Comparison of ENCODE assay signal across 24 cellular contexts in the genomic region with DNA sequence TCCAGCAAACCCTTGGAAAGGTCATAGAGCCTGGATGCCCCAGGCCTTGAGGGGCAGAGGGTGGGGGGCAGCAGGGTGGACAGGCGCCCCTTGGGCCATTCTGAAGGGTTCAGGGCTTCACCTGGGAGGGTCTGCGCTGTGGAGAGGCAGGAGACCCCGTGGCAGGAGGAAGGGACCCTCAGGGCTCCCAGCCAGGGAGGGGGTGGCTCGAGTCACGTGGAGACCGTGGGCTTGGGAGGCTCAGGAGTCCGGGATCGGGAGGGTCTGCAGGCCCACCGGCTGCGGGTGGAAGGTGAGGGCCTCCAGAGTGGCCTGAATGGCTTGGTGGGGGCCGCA. TPM values are rescaled to one million over a fixed set of nuclear protein-coding genes. Genes with fewer than 3 reads are reported as not detected.
DNase-seq lines count a peak whose midpoint lies in the region; ATAC-seq and TF ChIP-seq lines count a peak whose summit lies in the region.
"Had no signal": no experiment of that assay in that cellular context is flagged by ENCODE, and none has a peak within 500 bp of the region (broad histone marks: within the 10 kb centered on the region; RNA-seq: fewer than 3 reads in every experiment).

No MANE protein-coding gene starts in this region.

- intact Hi-C loops in HCT116 (cut with micrococcal nuclease): no loop called here

- DNase-seq in HCT116 (ENCODE audit: low read depth, low spot score): no peak
- no peak for DNase-seq in stimulated activated naive B cell treated with anti-CD40 and anti-IgM and Interleukin-4, amounts not matched to agents 10 μg/mL and 1 μg/mL and 100 μg/mL, for 72 hours
- DNase-seq in HFFc6: no peak
- DNase-seq in DMS 273 treated with DMSO at 0.1 percent for 48 hours (lab: John Stamatoyannopoulos, UW): no peak
- no peak for DNase-seq in activated T-cell treated with anti-CD3 and anti-CD28 coated beads for 4 hours
- DNase-seq: activated CD4-positive, alpha-beta T cell treated with anti-CD3 and anti-CD28 coated beads, Interleukin-2, amount 50 U/mL, for 4 hours; activated CD8-positive, alpha-beta memory T cell treated with anti-CD3 and anti-CD28 coated beads, Interleukin-2, amount 50 U/mL, for 48 hours; activated gamma-delta T cell; activated naive CD8-positive, alpha-beta T cell treated with anti-CD3 and anti-CD28 coated beads, Interleukin-2, amount 50 U/mL, for 24 hours; CD4-positive, alpha-beta memory T cell; effector memory CD8-positive, alpha-beta T cell; MG63; naive thymus-derived CD8-positive, alpha-beta T cell; NCI-H1436; NCI-H524; WERI-Rb-1 had no signal

- no peak for TF ChIP-seq CTCF in HCT116 (IDR thresholded peaks at IDR 0.05 in 2 of 3, conservative IDR thresholded peaks at IDR 0.05 in 1 of 3; ENCODE audit: borderline replicate concordance in 1 of 3, insufficient read depth in 1 of 3, low read depth in 2 of 3, low read length in 2 of 3)
- no peak for TF ChIP-seq CTCF in HFFc6 (IDR thresholded peaks at IDR 0.05)

- POLR2A ChIA-PET in HCT116 (lab: Charles Lee): no interaction called here

- H3K27ac Mint-ChIP-seq in stimulated activated naive B cell treated with anti-CD40 and anti-IgM and Interleukin-4, amounts not matched to agents 10 μg/mL and 1 μg/mL and 100 μg/mL, for 72 hours: peak overlapping the region; percentile 82
- no peak overlapping the region for H3K27ac Mint-ChIP-seq in HFFc6
- H3K27ac Mint-ChIP-seq: activated naive CD8-positive, alpha-beta T cell treated with anti-CD3 and anti-CD28 coated beads, Interleukin-2, amount 50 U/mL, for 24 hours; CD4-positive, alpha-beta memory T cell; effector memory CD8-positive, alpha-beta T cell; type B pancreatic cell had no signal

- TF ChIP-seq POLR2A in HCT116 (IDR thresholded peaks at IDR 0.05; ENCODE audit: borderline replicate concordance, extremely low read depth, insufficient read depth, insufficient read length): no peak

- H4K20me1 ChIP-seq in BLaER1 treated with 17β-estradiol and CSF1 and Interleukin-3, amounts not matched to agents 10 nM and 100 nM: peaks cover 0 to 59% (median 0%) of the 10 kb centered on the region in 11 experiments; a peak in 6 of 22 replicates
- H4K20me1 ChIP-seq in HCT116 (ENCODE audit: insufficient read depth): no peaks in the 10 kb centered on the region

- H3K4me3 ChIP-seq in BLaER1 treated with 17β-estradiol and CSF1 and Interleukin-3, amounts not matched to agents 10 nM and 100 nM: peak overlapping the region in 1 of 10 experiments; percentile 27; a peak in 1 of 20 replicates
- H3K4me3 ChIP-seq in HCT116 (replicated peaks in 1 of 2; ENCODE audit: low read depth in 1 of 2, low read length in 2 of 2): no peak overlapping the region
- H3K4me3 ChIP-seq: MG63 had no signal

- peaks cover 21 to 72% (median 66%) of the 10 kb centered on the region in 10 experiments for H3K4me1 ChIP-seq in BLaER1 treated with 17β-estradiol and CSF1 and Interleukin-3, amounts not matched to agents 10 nM and 100 nM
- peaks cover 13 to 18% of the 10 kb centered on the region in 2 experiments for H3K4me1 ChIP-seq in HCT116 (ENCODE audit: control insufficient read depth in 1 of 2, insufficient read depth in 2 of 2, low read length in 2 of 2)
- H3K4me1 ChIP-seq: parathyroid adenoma had no signal

- no peak for TF ChIP-seq RAD21 in HCT116 (IDR thresholded peaks at IDR 0.05; ENCODE audit: low read depth)

- H3K27me3 ChIP-seq in BLaER1 treated with 17β-estradiol and CSF1 and Interleukin-3, amounts not matched to agents 10 nM and 100 nM: peaks cover 0 to 53% (median 0%) of the 10 kb centered on the region in 11 experiments; a peak in 7 of 22 replicates
- H3K27me3 ChIP-seq in HCT116 (ENCODE audit: insufficient read depth, low read length): no peaks in the 10 kb centered on the region
- H3K27me3 ChIP-seq: esophagus muscularis mucosa, MG63 had no signal

- peak overlapping the region; percentile 79 to 95 (median 89) for H3K4me2 ChIP-seq in BLaER1 treated with 17β-estradiol and CSF1 and Interleukin-3, amounts not matched to agents 10 nM and 100 nM
- H3K4me2 ChIP-seq in HCT116 (ENCODE audit: low read length): no peak overlapping the region; the same call in 1 of the 2 replicates

- peaks cover 57 to 66% of the 10 kb centered on the region in 2 donors for H3K4me1 Mint-ChIP-seq in stimulated activated naive B cell treated with anti-CD40 and anti-IgM and Interleukin-4, amounts not matched to agents 10 μg/mL and 1 μg/mL and 100 μg/mL, for 72 hours
- peaks cover 10% of the 10 kb centered on the region for H3K4me1 Mint-ChIP-seq in HFFc6 (ENCODE audit: low read depth)
- H3K4me1 Mint-ChIP-seq: CD4-positive, alpha-beta memory T cell had no signal

- H3K9me3 ChIP-seq in BLaER1 treated with 17β-estradiol and CSF1 and Interleukin-3, amounts not matched to agents 10 nM and 100 nM (replicated peaks in 1 of 11): no peaks in the 10 kb centered on the region
- no peaks in the 10 kb centered on the region for H3K9me3 ChIP-seq in HCT116 (ENCODE audit: control insufficient read depth in 1 of 2, insufficient read depth in 1 of 2, low read depth in 1 of 2, low read length in 2 of 2)
- H3K9me3 ChIP-seq: esophagus muscularis mucosa, MG63 had no signal

- no peaks in the 10 kb centered on the region for H3K9me3 Mint-ChIP-seq in stimulated activated naive B cell treated with anti-CD40 and anti-IgM and Interleukin-4, amounts not matched to agents 10 μg/mL and 1 μg/mL and 100 μg/mL, for 72 hours
- H3K9me3 Mint-ChIP-seq in HFFc6: no peaks in the 10 kb centered on the region
- H3K9me3 Mint-ChIP-seq: activated naive CD8-positive, alpha-beta T cell treated with anti-CD3 and anti-CD28 coated beads, Interleukin-2, amount 50 U/mL, for 24 hours; brain; effector memory CD8-positive, alpha-beta T cell; naive thymus-derived CD8-positive, alpha-beta T cell; T-helper 2 cell treated with Interferon-gamma antibody and Interleukin-4, amounts not matched to agents 5 μg/mL and 100 μg/mL, for 36 hours; type B pancreatic cell had no signal

- peaks cover 3 to 12% of the 10 kb centered on the region in 2 donors for H3K27me3 Mint-ChIP-seq in stimulated activated naive B cell treated with anti-CD40 and anti-IgM and Interleukin-4, amounts not matched to agents 10 μg/mL and 1 μg/mL and 100 μg/mL, for 72 hours
- peaks cover 5% of the 10 kb centered on the region for H3K27me3 Mint-ChIP-seq in HFFc6 (ENCODE audit: insufficient read depth)
- H3K27me3 Mint-ChIP-seq: type B pancreatic cell had no signal

- no peak for ATAC-seq in HCT116
- ATAC-seq in esophagus mucosa: peak; percentile 2
- no peak for ATAC-seq in stimulated activated naive B cell treated with anti-CD40 and anti-IgM and Interleukin-4, amounts not matched to agents 10 μg/mL and 1 μg/mL and 100 μg/mL, for 72 hours (replicated peaks)
- ATAC-seq: activated naive CD8-positive, alpha-beta T cell treated with anti-CD3 and anti-CD28 coated beads, Interleukin-2, amount 50 U/mL, for 24 hours; effector memory CD8-positive, alpha-beta T cell; SK-N-SH treated with all-trans-retinoic acid at 6 μM for 48 hours had no signal

- peak overlapping the region in 9 of 11 experiments; percentile 16 to 54 (median 32); a peak in 10 of 22 replicates for H3K27ac ChIP-seq in BLaER1 treated with 17β-estradiol and CSF1 and Interleukin-3, amounts not matched to agents 10 nM and 100 nM
- H3K27ac ChIP-seq in HCT116 (ENCODE audit: low read depth, low read length): peak overlapping the region; percentile 22; the same call in 1 of the 2 replicates
- H3K27ac ChIP-seq: esophagus muscularis mucosa, parathyroid adenoma, WERI-Rb-1 had no signal

- CTCF ChIA-PET in HCT116 (lab: Charles Lee): no interaction called here

- no TSS peak for BruUV-seq in HCT116 (replicated peaks; lab: Mats Ljungman, UMichigan)

- RAD21 ChIA-PET in HCT116 (lab: Charles Lee; ENCODE audit: low non-redundant PET in 1 of 2, low total read pairs in 2 of 2, uncharacterized antibody in 2 of 2, unreplicated experiment in 2 of 2): no interaction called here

- peaks cover 0 to 2% of the 10 kb centered on the region in 2 donors for H3K36me3 Mint-ChIP-seq in stimulated activated naive B cell treated with anti-CD40 and anti-IgM and Interleukin-4, amounts not matched to agents 10 μg/mL and 1 μg/mL and 100 μg/mL, for 72 hours
- no peaks in the 10 kb centered on the region for H3K36me3 Mint-ChIP-seq in HFFc6 (ENCODE audit: low read depth)
- H3K36me3 Mint-ChIP-seq: brain; CD4-positive, alpha-beta memory T cell; naive thymus-derived CD8-positive, alpha-beta T cell; type B pancreatic cell had no signal

- peak overlapping the region; percentile 70 to 73 for H3K4me3 Mint-ChIP-seq in stimulated activated naive B cell treated with anti-CD40 and anti-IgM and Interleukin-4, amounts not matched to agents 10 μg/mL and 1 μg/mL and 100 μg/mL, for 72 hours
- H3K4me3 Mint-ChIP-seq in HFFc6: no peak overlapping the region
- H3K4me3 Mint-ChIP-seq: activated naive CD8-positive, alpha-beta T cell treated with anti-CD3 and anti-CD28 coated beads, Interleukin-2, amount 50 U/mL, for 24 hours; brain; effector memory CD8-positive, alpha-beta T cell; T-helper 2 cell treated with Interferon-gamma antibody and Interleukin-4, amounts not matched to agents 5 μg/mL and 100 μg/mL, for 36 hours had no signal

- H3K9me2 ChIP-seq in HCT116 (ENCODE audit: insufficient read depth): no peaks in the 10 kb centered on the region

- no peaks in the 10 kb centered on the region for H3K79me2 ChIP-seq in HCT116 (ENCODE audit: insufficient read depth, low read length)
- H3K79me2 ChIP-seq: parathyroid adenoma had no signal

- no peaks in the 10 kb centered on the region for H3K36me3 ChIP-seq in BLaER1 treated with 17β-estradiol and CSF1 and Interleukin-3, amounts not matched to agents 10 nM and 100 nM
- no peaks in the 10 kb centered on the region for H3K36me3 ChIP-seq in HCT116 (ENCODE audit: control insufficient read depth in 1 of 2, insufficient read depth in 2 of 2, low read length in 2 of 2)
- H3K36me3 ChIP-seq: esophagus muscularis mucosa, MG63, WERI-Rb-1 had no signal

- H2AFZ ChIP-seq in HCT116 (ENCODE audit: low read depth, low read length, poor library complexity, severe bottlenecking): no peak overlapping the region
- H2AFZ ChIP-seq: parathyroid adenoma had no signal

- H3K9ac ChIP-seq in BLaER1 treated with 17β-estradiol and CSF1 and Interleukin-3, amounts not matched to agents 10 nM and 100 nM: peak overlapping the region in 8 of 11 experiments; percentile 6 to 57 (median 42); a peak in 7 of 22 replicates
- no peak overlapping the region for H3K9ac ChIP-seq in HCT116 (ENCODE audit: low read length)
- H3K9ac ChIP-seq: parathyroid adenoma had no signal

TF ChIP-seq in HCT116, 20 proteins besides CTCF, POLR2A, EP300 and RAD21:
- TF ChIP-seq TCF7L2 (IDR thresholded peaks at IDR 0.05; ENCODE audit: borderline replicate concordance, extremely low read depth, insufficient read depth, insufficient read length) (no peak), CEBPB (IDR thresholded peaks at IDR 0.05; ENCODE audit: low read depth) (no peak), SP1 (IDR thresholded peaks at IDR 0.05; ENCODE audit: low read depth) (no peak), EZH2 (IDR thresholded peaks at IDR 0.05) (no peak), EGR1 (IDR thresholded peaks at IDR 0.05; ENCODE audit: low read depth) (no peak), POLR2AphosphoS5 (IDR thresholded peaks at IDR 0.05; ENCODE audit: low read depth, low read length) (no peak)
TF ChIP-seq in HCT116: peak in this region for 0.

RNA-seq across cellular contexts. Expression of gene A4GALT, which starts 48.5 kb away (rescaled TPM):
- 16.0 TPM for total RNA-seq in HCT116 (2021; ENCODE audit: unreplicated experiment)
- 14.2 and 14.3 TPM in 2 replicates for polyA plus RNA-seq in HCT116 (2012)
- total RNA-seq in esophagus mucosa: 14.3 TPM
- total RNA-seq in HFFc6 (2021; fragmentation: NEBNext Ultra II Directional; extraction: Animal tissue kit (Norgen Biotek cat#: 25700)): 10 to 100 TPM; 12.2 to 14.3 (median 13.1) TPM
- total RNA-seq: naive thymus-derived CD8-positive, alpha-beta T cell had no signal
- polyA plus RNA-seq: CD4-positive, alpha-beta memory T cell; naive thymus-derived CD8-positive, alpha-beta T cell had no signal
